Comparison of ENCODE assay signal across 20 cellular contexts in the genomic region with DNA sequence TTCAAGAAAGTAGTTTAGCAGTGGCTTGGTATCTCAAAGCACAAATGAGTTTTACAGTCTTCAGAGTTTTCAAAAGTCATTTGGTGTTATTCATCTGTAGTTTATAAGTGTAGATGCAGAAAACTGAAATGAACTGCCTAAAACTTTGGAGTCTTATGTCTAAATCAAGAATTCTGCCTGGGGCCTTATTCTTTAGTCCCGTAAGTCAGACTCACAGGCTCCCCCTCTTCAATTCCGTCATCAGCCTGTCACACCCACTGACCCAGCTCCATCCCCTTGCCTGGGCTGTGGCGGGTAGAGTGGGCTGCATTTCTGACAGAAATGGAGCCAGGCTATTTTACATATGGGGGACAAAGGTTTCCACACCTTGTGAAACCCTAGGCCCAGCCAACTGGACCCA.
"Had no signal": no experiment of that assay in that cellular context is flagged by ENCODE, and none has a peak within 500 bp of the region (broad histone marks: within the 10 kb centered on the region; RNA-seq: fewer than 3 reads in every experiment).

No MANE protein-coding gene starts in this region.

- H3K4me3 ChIP-seq: colonic mucosa, heart left ventricle, left lung, psoas muscle, skin epidermis, testis, upper lobe of left lung had no signal

- H3K4me1 ChIP-seq: colonic mucosa, left lung, psoas muscle had no signal

- H3K27me3 ChIP-seq: brain microvascular endothelial cell, colonic mucosa, heart left ventricle, left lung, testis, upper lobe of left lung had no signal

- DNase-seq: activated CD4-positive, alpha-beta T cell treated with anti-CD3 and anti-CD28 coated beads for 48 hours; activated CD8-positive, alpha-beta T cell treated with anti-CD3 and anti-CD28 coated beads for 36 hours; activated naive CD4-positive, alpha-beta T cell; activated T-cell treated with anti-CD3 and anti-CD28 coated beads, Interleukin-2, amount 50 U/mL, for 1 hour; brain microvascular endothelial cell; central memory CD4-positive, alpha-beta T cell; colonic mucosa; heart left ventricle; left lung; occipital lobe; psoas muscle; right cardiac atrium; stimulated activated CD4-positive, alpha-beta T cell treated with anti-CD3 and anti-CD28 coated beads, Interleukin-15, amount 100 ng/mL, for 24 hours; stimulated activated CD4-positive, alpha-beta T cell treated with anti-CD3 and anti-CD28 coated beads, Interleukin-2, amount 100 ng/mL, for 48 hours; stimulated activated naive CD8-positive, alpha-beta T cell treated with anti-CD3 and anti-CD28 coated beads, Interleukin-15, amount 100 ng/mL, for 72 hours; testis; upper lobe of left lung had no signal

- H3K36me3 ChIP-seq: brain microvascular endothelial cell, colonic mucosa, heart left ventricle, left lung, upper lobe of left lung had no signal

- ATAC-seq: activated CD8-positive, alpha-beta T cell treated with anti-CD3 and anti-CD28 coated beads for 36 hours; activated T-helper 17 cell treated with anti-CD3 and anti-CD28 coated beads, Interleukin-2, amount 50 U/mL, for 72 hours; heart left ventricle; left lung; right cardiac atrium; stimulated activated naive CD8-positive, alpha-beta T cell treated with anti-CD3 and anti-CD28 coated beads, Interleukin-15, amount 100 ng/mL, for 72 hours; WTC11 had no signal

- H3K27ac ChIP-seq: brain microvascular endothelial cell, colonic mucosa, heart left ventricle, left lung, psoas muscle, testis, upper lobe of left lung had no signal

- H3K9me3 ChIP-seq: colonic mucosa, heart left ventricle, left lung, psoas muscle, testis, upper lobe of left lung had no signal
